1 cellular context compared by ENCODE assay signal in the genomic region with DNA sequence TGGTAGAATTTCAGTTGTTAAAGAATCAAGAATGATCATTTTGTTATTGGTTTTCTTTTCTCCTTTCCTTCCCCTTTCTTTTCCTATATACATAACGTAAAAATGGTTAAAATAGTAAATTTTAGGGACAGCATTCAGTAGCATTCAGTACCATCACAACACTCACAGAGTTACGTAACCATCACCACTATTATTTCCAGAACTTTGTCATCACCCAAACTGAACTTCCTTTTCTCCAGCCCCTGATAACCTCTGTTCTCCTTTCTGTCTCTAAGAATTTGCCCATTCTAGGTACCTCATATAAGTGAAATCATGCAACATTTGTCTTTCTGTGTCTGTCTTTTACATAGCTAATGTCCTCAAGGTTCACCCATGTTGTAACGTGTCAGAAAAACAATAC.
TF ChIP-seq lines count a peak whose summit lies in the region.

No MANE protein-coding gene starts in this region.

TF ChIP-seq in WTC11, 78 proteins besides CTCF, POLR2A, EP300 and RAD21 (continued from another document):
- TF ChIP-seq, protein P1, sequence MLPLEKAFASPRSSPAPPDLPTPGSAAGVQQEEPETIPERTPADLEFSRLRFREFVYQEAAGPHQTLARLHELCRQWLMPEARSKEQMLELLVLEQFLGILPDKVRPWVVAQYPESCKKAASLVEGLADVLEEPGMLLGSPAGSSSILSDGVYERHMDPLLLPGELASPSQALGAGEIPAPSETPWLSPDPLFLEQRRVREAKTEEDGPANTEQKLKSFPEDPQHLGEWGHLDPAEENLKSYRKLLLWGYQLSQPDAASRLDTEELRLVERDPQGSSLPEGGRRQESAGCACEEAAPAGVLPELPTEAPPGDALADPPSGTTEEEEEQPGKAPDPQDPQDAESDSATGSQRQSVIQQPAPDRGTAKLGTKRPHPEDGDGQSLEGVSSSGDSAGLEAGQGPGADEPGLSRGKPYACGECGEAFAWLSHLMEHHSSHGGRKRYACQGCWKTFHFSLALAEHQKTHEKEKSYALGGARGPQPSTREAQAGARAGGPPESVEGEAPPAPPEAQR (CRISPR knock-in tag; IDR thresholded peaks at IDR 0.05), result no peak
- TF ChIP-seq CREM (CRISPR knock-in tag; IDR thresholded peaks at IDR 0.05), result no peak
